In the genomic region with DNA sequence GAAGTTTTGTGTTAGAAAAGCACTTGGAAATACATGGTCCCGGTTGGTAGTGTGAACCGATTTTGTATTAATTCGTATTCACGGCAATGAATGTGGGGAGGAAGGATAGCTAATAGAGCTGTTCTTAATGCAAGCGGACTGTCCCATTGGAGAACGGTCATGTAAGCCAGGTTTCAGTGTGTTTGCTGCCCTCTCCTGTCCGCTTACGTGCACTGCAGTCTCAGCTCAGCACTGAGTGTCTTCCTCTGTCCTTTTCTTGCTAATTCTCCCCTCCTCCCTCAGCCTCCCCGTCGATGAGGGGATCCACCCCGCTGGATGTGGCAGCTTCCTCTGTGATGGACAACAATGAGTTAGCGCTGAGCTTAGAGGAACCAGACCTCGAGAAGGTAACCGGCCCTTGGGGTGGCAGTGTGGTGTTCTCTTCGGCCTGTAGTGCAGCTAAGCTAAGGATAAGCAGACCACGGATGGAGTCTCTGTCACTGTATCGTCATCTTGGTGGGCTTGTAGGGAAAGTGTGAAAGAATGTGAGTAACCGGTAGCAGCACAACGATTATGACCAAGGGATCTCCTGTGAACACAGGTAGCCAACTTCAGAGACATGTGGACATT, we compare ENCODE assay signal across 8 cellular contexts.
DNase-seq lines count a peak whose midpoint lies in the region; ATAC-seq and TF ChIP-seq lines count a peak whose summit lies in the region.

No MANE protein-coding gene starts in this region.

- no peak overlapping the region for H3K4me2 ChIP-seq in DOHH2 (ENCODE audit: low read length)
- no peak overlapping the region; the same call in 1 of the 2 replicates for H3K4me2 ChIP-seq in HCT116 (ENCODE audit: low read length)

- no peak overlapping the region for H2AFZ ChIP-seq in HCT116 (ENCODE audit: low read depth, low read length, poor library complexity, severe bottlenecking)

- no peak overlapping the region for H3K9ac ChIP-seq in HCT116 (ENCODE audit: low read length)

- no peak for TF ChIP-seq POLR2A in HCT116 (IDR thresholded peaks at IDR 0.05; ENCODE audit: borderline replicate concordance, extremely low read depth, insufficient read depth, insufficient read length)

- H3K4me3 ChIP-seq in DOHH2 (ENCODE audit: low read length) (no peak overlapping the region), HCT116 (replicated peaks in 1 of 2; ENCODE audit: low read depth in 1 of 2, low read length in 2 of 2) (no peak overlapping the region)

- H3K27ac ChIP-seq in DOHH2 (ENCODE audit: low read depth, low read length) = no peak overlapping the region
- no peak overlapping the region for H3K27ac ChIP-seq in HCT116 (ENCODE audit: low read depth, low read length)

- CTCF ChIA-PET in HCT116 (lab: Charles Lee) = interaction anchor here (0.5 to 2.7 kb wide), 44 partner anchors 9 to 614 kb away, joined by 3 to 177 read pairs (median 5); no protein-coding TSS in a partner anchor

- RAD21 ChIA-PET in HCT116 (lab: Charles Lee; ENCODE audit: low non-redundant PET in 1 of 2, low total read pairs in 2 of 2, uncharacterized antibody in 2 of 2, unreplicated experiment in 2 of 2) = interaction anchor here (0.6 to 1.9 kb wide), 9 partner anchors 37 to 614 kb away, joined by 3 to 20 read pairs (median 4); no protein-coding TSS in a partner anchor

- peak; percentile 97 for ATAC-seq in HCT116

- peak; percentile 67 for DNase-seq in HCT116 (ENCODE audit: low read depth, low spot score)
- DNase-seq in NCI-H2171 (lab: John Stamatoyannopoulos, UW) = peak; percentile 31
- DNase-seq in activated CD4-positive, CD25-positive, alpha-beta regulatory T cell (lab: John Stamatoyannopoulos, UW) = peak; percentile 14 to 46 (median 20)
- DNase-seq in central memory CD4-positive, alpha-beta T cell = peak; percentile 17
- peak; percentile 80 for DNase-seq in kidney tubule cell (ENCODE audit: low spot score)
- peak; percentile 67 to 74 for DNase-seq in stimulated activated CD4-positive, alpha-beta T cell treated with anti-CD3 and anti-CD28 coated beads, Interleukin-2, amount 100 ng/mL, for 24 hours
- DNase-seq in cortex of kidney (lab: John Stamatoyannopoulos, UW) = no peak

- no peaks in the 10 kb centered on the region for H3K4me1 ChIP-seq in DOHH2 (ENCODE audit: control insufficient read depth, low read length)
- H3K4me1 ChIP-seq in HCT116 (ENCODE audit: control insufficient read depth in 1 of 2, insufficient read depth in 2 of 2, low read length in 2 of 2) = peaks cover 0 to 3% of the 10 kb centered on the region in 2 experiments; a peak in 1 of 4 replicates

- TF ChIP-seq CTCF in DOHH2 (IDR thresholded peaks at IDR 0.05; ENCODE audit: low read depth, low read length, poor library complexity, severe bottlenecking) = peak; percentile 90
- peak; percentile 43 to 94 (median 91) for TF ChIP-seq CTCF in HCT116 (IDR thresholded peaks at IDR 0.05 in 2 of 3, conservative IDR thresholded peaks at IDR 0.05 in 1 of 3; ENCODE audit: borderline replicate concordance in 1 of 3, insufficient read depth in 1 of 3, low read depth in 2 of 3, low read length in 2 of 3)

- POLR2A ChIA-PET in HCT116 (lab: Charles Lee) = interaction anchor here (1.1 kb wide), 1 partner anchor 408 kb away, joined by 7 read pairs; no protein-coding TSS in a partner anchor

- H3K27me3 ChIP-seq in DOHH2 (ENCODE audit: control insufficient read depth, low read length) (no peaks in the 10 kb centered on the region), HCT116 (ENCODE audit: insufficient read depth, low read length) (peaks cover 32% of the 10 kb centered on the region; the same call in 1 of the 2 replicates)

- no TSS peak for BruUV-seq in HCT116 (replicated peaks; lab: Mats Ljungman, UMichigan)

- H3K36me3 ChIP-seq in DOHH2 (ENCODE audit: control insufficient read depth, low read length) = no peaks in the 10 kb centered on the region
- no peaks in the 10 kb centered on the region for H3K36me3 ChIP-seq in HCT116 (ENCODE audit: control insufficient read depth in 1 of 2, insufficient read depth in 2 of 2, low read length in 2 of 2)

- intact Hi-C loops in HCT116 (cut with micrococcal nuclease) = loop anchor here (1.0 to 10.0 kb wide), 3 partner anchors 408 to 616 kb away; no protein-coding TSS in a partner anchor

- H3K9me2 ChIP-seq in DOHH2 (replicated peaks; ENCODE audit: control insufficient read depth, low read length) (no peaks in the 10 kb centered on the region), HCT116 (ENCODE audit: insufficient read depth) (no peaks in the 10 kb centered on the region)

- no peaks in the 10 kb centered on the region for H3F3A ChIP-seq in DOHH2 (ENCODE audit: control insufficient read depth, insufficient read depth)

- peak; percentile 66 for TF ChIP-seq RAD21 in HCT116 (IDR thresholded peaks at IDR 0.05; ENCODE audit: low read depth)

- H3K79me2 ChIP-seq in DOHH2 (ENCODE audit: control insufficient read depth, low read length) (no peaks in the 10 kb centered on the region), HCT116 (ENCODE audit: insufficient read depth, low read length) (no peaks in the 10 kb centered on the region)

- H3K9me3 ChIP-seq in DOHH2 (ENCODE audit: control insufficient read depth, insufficient read depth, low read length) = no peaks in the 10 kb centered on the region
- no peaks in the 10 kb centered on the region for H3K9me3 ChIP-seq in HCT116 (ENCODE audit: control insufficient read depth in 1 of 2, insufficient read depth in 1 of 2, low read depth in 1 of 2, low read length in 2 of 2)

- H4K20me1 ChIP-seq in DOHH2 (ENCODE audit: control insufficient read depth, insufficient read depth, low read depth, low read length) = no peaks in the 10 kb centered on the region
- H4K20me1 ChIP-seq in HCT116 (ENCODE audit: insufficient read depth) = no peaks in the 10 kb centered on the region

TF ChIP-seq in HCT116, 20 proteins besides CTCF, POLR2A, EP300 and RAD21 (continues in another document):
- TF ChIP-seq CBX3 (IDR thresholded peaks at IDR 0.05; ENCODE audit: low read depth) (no peak), SRF (IDR thresholded peaks at IDR 0.05; ENCODE audit: low read depth) (no peak), EGR1 (IDR thresholded peaks at IDR 0.05; ENCODE audit: low read depth) (no peak), ZNF274 (IDR thresholded peaks at IDR 0.05; ENCODE audit: low read depth, low read length) (no peak), FOSL1 (IDR thresholded peaks at IDR 0.05; ENCODE audit: low read depth) (no peak), TCF7L2 (IDR thresholded peaks at IDR 0.05; ENCODE audit: borderline replicate concordance, extremely low read depth, insufficient read depth, insufficient read length) (no peak), SP1 (IDR thresholded peaks at IDR 0.05; ENCODE audit: low read depth) (no peak), ELF1 (IDR thresholded peaks at IDR 0.05; ENCODE audit: borderline replicate concordance, low read depth) (no peak), EZH2phosphoT487 (IDR thresholded peaks at IDR 0.05; ENCODE audit: borderline replicate concordance) (no peak), EZH2 (IDR thresholded peaks at IDR 0.05) (no peak), YY1 (IDR thresholded peaks at IDR 0.05; ENCODE audit: extremely low read depth, insufficient replicate concordance, low read depth, low read length) (no peak), POLR2AphosphoS5 (IDR thresholded peaks at IDR 0.05; ENCODE audit: low read depth, low read length) (no peak), ZFX (IDR thresholded peaks at IDR 0.05) (no peak), SIN3A (IDR thresholded peaks at IDR 0.05; ENCODE audit: low read depth) (no peak), CEBPB (IDR thresholded peaks at IDR 0.05; ENCODE audit: low read depth) (no peak)
- TF ChIP-seq, protein P1, sequence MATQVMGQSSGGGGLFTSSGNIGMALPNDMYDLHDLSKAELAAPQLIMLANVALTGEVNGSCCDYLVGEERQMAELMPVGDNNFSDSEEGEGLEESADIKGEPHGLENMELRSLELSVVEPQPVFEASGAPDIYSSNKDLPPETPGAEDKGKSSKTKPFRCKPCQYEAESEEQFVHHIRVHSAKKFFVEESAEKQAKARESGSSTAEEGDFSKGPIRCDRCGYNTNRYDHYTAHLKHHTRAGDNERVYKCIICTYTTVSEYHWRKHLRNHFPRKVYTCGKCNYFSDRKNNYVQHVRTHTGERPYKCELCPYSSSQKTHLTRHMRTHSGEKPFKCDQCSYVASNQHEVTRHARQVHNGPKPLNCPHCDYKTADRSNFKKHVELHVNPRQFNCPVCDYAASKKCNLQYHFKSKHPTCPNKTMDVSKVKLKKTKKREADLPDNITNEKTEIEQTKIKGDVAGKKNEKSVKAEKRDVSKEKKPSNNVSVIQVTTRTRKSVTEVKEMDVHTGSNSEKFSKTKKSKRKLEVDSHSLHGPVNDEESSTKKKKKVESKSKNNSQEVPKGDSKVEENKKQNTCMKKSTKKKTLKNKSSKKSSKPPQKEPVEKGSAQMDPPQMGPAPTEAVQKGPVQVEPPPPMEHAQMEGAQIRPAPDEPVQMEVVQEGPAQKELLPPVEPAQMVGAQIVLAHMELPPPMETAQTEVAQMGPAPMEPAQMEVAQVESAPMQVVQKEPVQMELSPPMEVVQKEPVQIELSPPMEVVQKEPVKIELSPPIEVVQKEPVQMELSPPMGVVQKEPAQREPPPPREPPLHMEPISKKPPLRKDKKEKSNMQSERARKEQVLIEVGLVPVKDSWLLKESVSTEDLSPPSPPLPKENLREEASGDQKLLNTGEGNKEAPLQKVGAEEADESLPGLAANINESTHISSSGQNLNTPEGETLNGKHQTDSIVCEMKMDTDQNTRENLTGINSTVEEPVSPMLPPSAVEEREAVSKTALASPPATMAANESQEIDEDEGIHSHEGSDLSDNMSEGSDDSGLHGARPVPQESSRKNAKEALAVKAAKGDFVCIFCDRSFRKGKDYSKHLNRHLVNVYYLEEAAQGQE (IDR thresholded peaks at IDR 0.05; ENCODE audit: low read depth) = no peak
- TF ChIP-seq, protein P2, sequence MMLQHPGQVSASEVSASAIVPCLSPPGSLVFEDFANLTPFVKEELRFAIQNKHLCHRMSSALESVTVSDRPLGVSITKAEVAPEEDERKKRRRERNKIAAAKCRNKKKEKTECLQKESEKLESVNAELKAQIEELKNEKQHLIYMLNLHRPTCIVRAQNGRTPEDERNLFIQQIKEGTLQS (IDR thresholded peaks at IDR 0.05) = no peak
- TF ChIP-seq, protein P3, sequence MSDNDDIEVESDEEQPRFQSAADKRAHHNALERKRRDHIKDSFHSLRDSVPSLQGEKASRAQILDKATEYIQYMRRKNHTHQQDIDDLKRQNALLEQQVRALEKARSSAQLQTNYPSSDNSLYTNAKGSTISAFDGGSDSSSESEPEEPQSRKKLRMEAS (IDR thresholded peaks at IDR 0.05) = no peak
